Comparison of ENCODE assay signal across 8 cellular contexts in the genomic region with DNA sequence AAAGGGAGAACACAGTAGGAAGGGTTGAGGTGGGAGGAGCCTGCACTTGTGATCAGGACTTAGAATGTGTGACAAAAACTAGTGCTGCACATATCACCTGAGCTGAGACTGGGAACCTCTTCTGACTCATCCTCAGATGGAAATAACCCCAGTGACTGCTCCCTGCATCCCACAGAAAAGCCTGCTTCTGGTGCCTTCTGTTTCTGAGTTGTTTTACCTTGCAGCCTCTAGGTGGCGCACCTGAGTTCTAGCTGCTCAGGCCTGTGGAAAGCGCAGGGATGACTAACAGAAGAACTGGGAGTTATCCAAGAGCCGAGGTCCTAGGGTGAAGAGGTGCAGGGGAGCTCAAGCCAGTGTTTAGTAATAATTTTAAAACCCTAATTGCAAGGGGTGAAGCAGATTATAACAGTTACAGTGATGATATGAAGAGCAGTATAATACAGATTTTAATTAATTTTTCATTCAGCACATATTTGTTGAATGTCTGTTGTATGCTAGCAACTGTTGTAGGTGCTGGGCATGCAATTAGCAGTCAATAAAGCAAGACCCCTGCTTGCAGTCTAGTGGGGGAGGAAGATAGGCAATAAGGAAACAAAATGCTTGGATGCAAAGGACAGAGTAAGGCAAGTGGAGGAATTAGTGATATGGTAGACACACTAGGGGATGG.
A peak's percentile ranks its signal among the peaks of the same experiment; 100 is the strongest.
DNase-seq lines count a peak whose midpoint lies in the region; ATAC-seq and TF ChIP-seq lines count a peak whose summit lies in the region.

No MANE protein-coding gene starts in this region.

- peak; percentile 90 for TF ChIP-seq CTCF in GM12875 (IDR thresholded peaks at IDR 0.05; ENCODE audit: borderline replicate concordance, insufficient read depth, low read depth, low read length)

- ATAC-seq in T-helper 17 cell (no peak), GM19328 (IDR thresholded peaks at IDR 0.05; ENCODE audit: unreplicated experiment) (no peak)

- H3K27me3 Mint-ChIP-seq in T-helper 17 cell: peaks cover 23% of the 10 kb centered on the region

- DNase-seq in 8988T (peak; percentile 40), NCI-H128 (lab: John Stamatoyannopoulos, UW; ENCODE audit: unreplicated experiment) (peak; percentile 17), T-helper 17 cell (peak in 2 of 3 donors; percentile 14 to 16), cerebellar cortex (ENCODE audit: low spot score) (peak; percentile 58), kidney tubule cell (ENCODE audit: low spot score) (peak; percentile 92)
- peak; percentile 30 to 38 for DNase-seq in stimulated activated CD4-positive, alpha-beta T cell treated with anti-CD3 and anti-CD28 coated beads, Interleukin-4, amount 100 ng/mL, for 48 hours (ENCODE audit: low read depth in 2 of 2)

- H3K4me3 Mint-ChIP-seq in T-helper 17 cell: no peak overlapping the region

- H3K9me3 ChIP-seq in T-helper 17 cell (ENCODE audit: control insufficient read depth, low read length, poor library complexity, severe bottlenecking): no peaks in the 10 kb centered on the region

- H3K36me3 Mint-ChIP-seq in T-helper 17 cell (ENCODE audit: low read depth): peaks cover 2% of the 10 kb centered on the region

- no peak overlapping the region for H3K4me3 ChIP-seq in GM12875 (ENCODE audit: low read depth, low read length)

- no peaks in the 10 kb centered on the region for H3K4me1 Mint-ChIP-seq in T-helper 17 cell

- no peak overlapping the region for H3K27ac Mint-ChIP-seq in T-helper 17 cell

Comparison
In these comparisons a context has a peak if more than half of its experiments do, and no peak if none do; other contexts are left out.
1. DNase-seq: peak in every context shown above with its lines; median percentile 92 in kidney tubule cell; 58 in cerebellar cortex; 40 in 8988T; 34 in stimulated activated CD4-positive, alpha-beta T cell treated with anti-CD3 and anti-CD28 coated beads, Interleukin-4, amount 100 ng/mL, for 48 hours; 17 in NCI-H128; 15 in T-helper 17 cell.